In the genomic region with DNA sequence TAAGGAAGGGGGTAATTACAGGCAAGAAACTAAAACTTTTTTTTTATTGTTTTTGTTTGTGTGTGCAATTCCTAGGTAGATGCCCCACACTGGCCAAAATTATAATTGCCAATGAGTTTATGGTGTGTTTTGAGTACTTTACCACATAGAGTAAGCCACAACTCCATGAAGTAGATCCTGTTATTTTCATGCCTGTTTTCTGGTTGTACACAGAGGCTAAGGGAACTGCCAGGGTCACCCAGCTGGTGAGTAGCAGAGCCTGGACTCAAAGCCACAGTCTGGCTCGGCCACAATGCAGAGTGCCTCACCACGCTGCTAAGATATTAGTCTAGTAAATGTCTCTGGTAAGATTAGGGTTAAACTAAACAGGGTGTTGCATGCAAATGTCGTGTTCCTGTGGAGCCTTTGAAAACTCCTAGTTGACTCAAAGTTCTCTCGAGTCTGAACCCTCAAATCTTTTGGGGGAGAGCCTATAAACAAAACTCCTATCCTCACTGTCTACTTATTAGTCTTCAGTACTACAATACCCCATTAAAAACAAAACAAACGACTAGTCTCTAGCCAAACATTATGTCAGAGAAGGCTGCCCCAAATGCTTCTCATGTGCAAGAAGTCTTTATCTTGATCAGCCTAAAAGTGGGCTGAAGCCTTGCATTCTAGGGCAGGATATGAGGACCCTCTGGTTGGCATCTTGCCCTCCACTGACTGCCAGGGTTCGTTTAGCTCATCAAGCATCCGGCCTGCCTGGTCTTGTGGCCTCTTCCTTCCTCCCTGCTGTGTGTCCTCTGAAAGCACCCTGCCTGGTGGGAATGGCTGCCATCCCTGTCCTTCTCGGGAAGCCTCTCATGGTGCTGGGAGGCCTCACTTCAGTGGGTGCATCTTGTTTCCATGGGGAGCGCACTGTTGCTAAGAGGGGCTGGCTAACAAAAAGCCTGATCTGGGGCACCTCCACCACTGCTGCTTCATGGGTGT, we compare ENCODE assay signal across 8 cellular contexts. TPM values are rescaled to one million over a fixed set of nuclear protein-coding genes. Genes with fewer than 3 reads are reported as not detected.
DNase-seq lines count a peak whose midpoint lies in the region; ATAC-seq, FAIRE-seq and TF ChIP-seq lines count a peak whose summit lies in the region.

No MANE protein-coding gene starts in this region.

- no peaks in the 10 kb centered on the region for H3K9me3 ChIP-seq in esophagus muscularis mucosa
- H3K9me3 ChIP-seq in thoracic aorta, result no peaks in the 10 kb centered on the region
- H3K9me3 ChIP-seq in testis, result no peaks in the 10 kb centered on the region

- H3K27me3 Mint-ChIP-seq in activated T-cell treated with anti-CD3 and anti-CD28 coated beads, Interleukin-2, amount 50 U/mL, for 72 hours (ENCODE audit: low read depth), result no peaks in the 10 kb centered on the region

- intact Hi-C loops in esophagus muscularis mucosa (cut with DNase I), result no loop called here
- intact Hi-C loops in testis (cut with DNase I; ENCODE audit: low total_unique reads), result no loop called here

- no peak overlapping the region for H3K4me3 ChIP-seq in esophagus muscularis mucosa
- H3K4me3 ChIP-seq in thoracic aorta, result peak overlapping the region; percentile 7
- H3K4me3 ChIP-seq in testis, result no peak overlapping the region

- TF ChIP-seq CTCF in esophagus muscularis mucosa (IDR thresholded peaks at IDR 0.05), result no peak
- TF ChIP-seq CTCF in thoracic aorta (IDR thresholded peaks at IDR 0.05), result peak; percentile 21
- no peak for TF ChIP-seq CTCF in testis (IDR thresholded peaks at IDR 0.05)

- no peaks in the 10 kb centered on the region for H3K36me3 ChIP-seq in esophagus muscularis mucosa
- no peaks in the 10 kb centered on the region for H3K36me3 ChIP-seq in thoracic aorta
- H3K36me3 ChIP-seq in testis (ENCODE audit: low read depth, missing control alignments), result no peaks in the 10 kb centered on the region

- WGBS in esophagus muscularis mucosa, result 59% methylated on average over 9 of the region's 9 CpGs
- 62 to 69% methylated on average over 9 of the region's 9 CpGs for WGBS in testis, 2 donors

- DNase-seq in activated T-cell treated with anti-CD3 and anti-CD28 coated beads, Interleukin-2, amount 50 U/mL, for 72 hours, result peak in 1 of 2 donors; percentile 27
- no peak for DNase-seq in activated T-cell treated with anti-CD3 and anti-CD28 coated beads, Interleukin-2, amount 50 U/mL, for 1 hour
- DNase-seq in esophagus muscularis mucosa (ENCODE audit: extremely low spot score) (peak; percentile 92), thoracic aorta (ENCODE audit: low spot score) (no peak), testis (no peak), frontal cortex (ENCODE audit: low spot score in 2 of 2) (no peak), kidney glomerular epithelial cell (lab: John Stamatoyannopoulos, UW) (no peak)

- TF ChIP-seq EP300 in esophagus muscularis mucosa (IDR thresholded peaks at IDR 0.05), result no peak

- peaks cover 0 to 2% of the 10 kb centered on the region in 2 donors for H3K9me3 Mint-ChIP-seq in activated T-cell treated with anti-CD3 and anti-CD28 coated beads, Interleukin-2, amount 50 U/mL, for 72 hours

- H3K27ac Mint-ChIP-seq in activated T-cell treated with anti-CD3 and anti-CD28 coated beads, Interleukin-2, amount 50 U/mL, for 72 hours, result no peak overlapping the region

- H3K4me3 Mint-ChIP-seq in activated T-cell treated with anti-CD3 and anti-CD28 coated beads, Interleukin-2, amount 50 U/mL, for 72 hours, result peak overlapping the region; percentile 1 to 38

- FAIRE-seq in frontal cortex (lab: Jason Lieb, UNC), result no peak

- TF ChIP-seq POLR2A in esophagus muscularis mucosa (IDR thresholded peaks at IDR 0.05; ENCODE audit: low read depth) (no peak), testis (IDR thresholded peaks at IDR 0.05) (no peak)

- H3K4me1 ChIP-seq in esophagus muscularis mucosa (peaks cover 36 to 62% (median 43%) of the 10 kb centered on the region in 4 donors), thoracic aorta (ENCODE audit: control insufficient read depth in 1 of 2, low read depth in 2 of 2) (peaks cover 15 to 31% of the 10 kb centered on the region in 2 donors), testis (peaks cover under 1% of the 10 kb centered on the region)

- H3K27ac ChIP-seq in esophagus muscularis mucosa (replicated peaks in 1 of 4) (peak overlapping the region in 2 of 4 donors; percentile 25 to 28), thoracic aorta (peak overlapping the region; percentile 7 to 32), testis (no peak overlapping the region)

- peaks cover 4 to 5% of the 10 kb centered on the region in 2 donors for H3K36me3 Mint-ChIP-seq in activated T-cell treated with anti-CD3 and anti-CD28 coated beads, Interleukin-2, amount 50 U/mL, for 72 hours (ENCODE audit: insufficient read depth in 2 of 2)

- H3K27me3 ChIP-seq in esophagus muscularis mucosa, result no peaks in the 10 kb centered on the region
- no peaks in the 10 kb centered on the region for H3K27me3 ChIP-seq in thoracic aorta (replicated peaks; ENCODE audit: insufficient read depth)
- H3K27me3 ChIP-seq in testis, result no peaks in the 10 kb centered on the region

- ATAC-seq in activated T-cell treated with anti-CD3 and anti-CD28 coated beads, Interleukin-2, amount 50 U/mL, for 72 hours (replicated peaks in 1 of 2), result no peak
- ATAC-seq in HG03460 (IDR thresholded peaks at IDR 0.05; ENCODE audit: unreplicated experiment) (peak; percentile 17), thoracic aorta (ENCODE audit: insufficient number of reproducible peaks, low FRiP score, low read depth) (no peak)

- peaks cover 47% of the 10 kb centered on the region for H3K4me1 Mint-ChIP-seq in activated T-cell treated with anti-CD3 and anti-CD28 coated beads, Interleukin-2, amount 50 U/mL, for 72 hours (ENCODE audit: low read depth)

RNA-seq across cellular contexts. Expression of gene DUSP22, which starts 4.2 kb away (rescaled TPM):
- total RNA-seq in activated T-cell treated with anti-CD3 and anti-CD28 coated beads, Interleukin-2, amount 50 U/mL, for 72 hours, result 10 to 100 TPM; 43.6 to 48.6 TPM
- total RNA-seq in esophagus muscularis mucosa (10 to 100 TPM; 67.7 to 95.6 (median 73.7) TPM), thoracic aorta (10 to 100 TPM; 49.0 to 74.6 TPM), testis (100 to 1,000 TPM; 129 to 158 TPM), frontal cortex (14.7 TPM)
- polyA plus RNA-seq in testis (ENCODE audit: insufficient read depth, low read depth, low replicate concordance), result 112 TPM

Comparison
In these comparisons a context has a peak if more than half of its experiments do, and no peak if none do; other contexts are left out.
1. H3K27ac ChIP-seq: peak in thoracic aorta (2 of 2); none in testis (0 of 2).